In genomic region chr19:47134533-47134932, GRCh38 we compare ENCODE assay signal across 12 cellular contexts. TPM values are rescaled to one million over a fixed set of nuclear protein-coding genes. Genes with fewer than 3 reads are reported as not detected.
DNase-seq lines count a peak whose midpoint lies in the region; ATAC-seq, FAIRE-seq and TF ChIP-seq lines count a peak whose summit lies in the region.
"Had no signal": no experiment of that assay in that cellular context is flagged by ENCODE, and none has a peak within 500 bp of the region (broad histone marks: within the 10 kb centered on the region; RNA-seq: fewer than 3 reads in every experiment).

No MANE protein-coding gene starts in this region.

- no peak overlapping the region for H2BK20ac ChIP-seq in H9 (ENCODE audit: low read depth, low read length, poor library complexity, severe bottlenecking)

- H3K9me3 ChIP-seq in BLaER1 = no peaks in the 10 kb centered on the region
- no peaks in the 10 kb centered on the region for H3K9me3 ChIP-seq in H9 (ENCODE audit: control insufficient read depth, low read depth, low read length)
- H3K9me3 ChIP-seq in keratinocyte (ENCODE audit: control insufficient read depth, low read depth, low read length) = no peaks in the 10 kb centered on the region
- H3K9me3 ChIP-seq in smooth muscle cell (replicated peaks; ENCODE audit: low read depth) = no peaks in the 10 kb centered on the region

- H3K4me1 Mint-ChIP-seq in H9 = peaks cover 27 to 39% of the 10 kb centered on the region in 2 experiments
- peaks cover 28% of the 10 kb centered on the region for H3K4me1 Mint-ChIP-seq in activated T-helper 17 cell treated with anti-CD3 and anti-CD28 coated beads, Interleukin-2, amount 50 U/mL, for 72 hours

- no peak overlapping the region for H3K56ac ChIP-seq in H9 (ENCODE audit: insufficient read length, low read depth, low read length)

- H3K27me3 ChIP-seq in BLaER1 (no peaks in the 10 kb centered on the region), H9 (ENCODE audit: insufficient read depth, low read length) (no peaks in the 10 kb centered on the region), keratinocyte (ENCODE audit: control insufficient read depth, extremely low read depth, insufficient read depth, low read length) (no peaks in the 10 kb centered on the region), smooth muscle cell (ENCODE audit: low read depth) (no peaks in the 10 kb centered on the region)

- H4K20me1 ChIP-seq in BLaER1 = peaks cover 85% of the 10 kb centered on the region
- H4K20me1 ChIP-seq in H9 (ENCODE audit: control insufficient read depth, insufficient read depth, insufficient read length) = peaks cover 2% of the 10 kb centered on the region
- H4K20me1 ChIP-seq in keratinocyte (ENCODE audit: control insufficient read depth, extremely low read depth, insufficient read depth, low read length) = peaks cover 9% of the 10 kb centered on the region
- H4K20me1 ChIP-seq in smooth muscle cell (ENCODE audit: low read depth) = peaks cover 76% of the 10 kb centered on the region

- no peak overlapping the region for H3K23ac ChIP-seq in H9 (ENCODE audit: insufficient read length, low read depth, low read length)

- H4K8ac ChIP-seq in H9 (replicated peaks; ENCODE audit: insufficient read length, low read depth, low read length) = no peak overlapping the region

- DNase-seq in H9 = no peak
- DNase-seq in keratinocyte (ENCODE audit: low read depth, low spot score) = no peak
- no peak for DNase-seq in NOMO-1 (lab: John Stamatoyannopoulos, UW; ENCODE audit: unreplicated experiment in 2 of 2)
- no peak for DNase-seq in anterior cingulate cortex (lab: John Stamatoyannopoulos, UW)
- DNase-seq in smooth muscle cell (lab: John Stamatoyannopoulos, UW; ENCODE audit: unreplicated experiment) = no peak
- DNase-seq: naive B cell; NCI-H1930; NK-92 treated with Interleukin-12 subunit alpha and Interleukin-12 subunit beta, amount 100 ng/mL, for 24 hours had no signal

- H2AK5ac ChIP-seq in H9 (ENCODE audit: insufficient read length, low read length) = no peak overlapping the region

- no peak overlapping the region for H2BK15ac ChIP-seq in H9 (ENCODE audit: low read depth, low read length)

- H3K36me3 Mint-ChIP-seq in H9 (ENCODE audit: insufficient read depth in 1 of 3, low read depth in 3 of 3) = peaks cover 44 to 72% (median 51%) of the 10 kb centered on the region in 3 experiments
- peaks cover 91% of the 10 kb centered on the region for H3K36me3 Mint-ChIP-seq in activated T-helper 17 cell treated with anti-CD3 and anti-CD28 coated beads, Interleukin-2, amount 50 U/mL, for 72 hours (ENCODE audit: low read depth)

- peaks cover 4% of the 10 kb centered on the region for H3K79me1 ChIP-seq in H9 (ENCODE audit: insufficient read depth, low read depth, low read length, poor library complexity, severe bottlenecking)

- no peak overlapping the region for H3K14ac ChIP-seq in H9 (ENCODE audit: insufficient read depth, low read length)

- peak overlapping the region; percentile 50 to 99 for H3K4me3 Mint-ChIP-seq in H9
- peak overlapping the region; percentile 98 for H3K4me3 Mint-ChIP-seq in activated T-helper 17 cell treated with anti-CD3 and anti-CD28 coated beads, Interleukin-2, amount 50 U/mL, for 72 hours

- H3K23me2 ChIP-seq in H9 (ENCODE audit: insufficient read length, low read depth, low read length, poor library complexity, severe bottlenecking) = no peaks in the 10 kb centered on the region

- H3K4me2 ChIP-seq in BLaER1 (peak overlapping the region; percentile 34), H9 (ENCODE audit: insufficient read depth, insufficient read length, low read length) (no peak overlapping the region), keratinocyte (ENCODE audit: control insufficient read depth, extremely low read depth, insufficient read depth, low read depth, low read length) (peak overlapping the region; percentile 3), smooth muscle cell (no peak overlapping the region)

- no peaks in the 10 kb centered on the region for H3F3A ChIP-seq in smooth muscle cell (ENCODE audit: low read depth)

- no peak for ATAC-seq in activated T-helper 17 cell treated with anti-CD3 and anti-CD28 coated beads, Interleukin-2, amount 50 U/mL, for 72 hours (replicated peaks)
- no peak for ATAC-seq in HG02588 (IDR thresholded peaks at IDR 0.05; ENCODE audit: unreplicated experiment)
- ATAC-seq: esophagus mucosa had no signal

- H3K9ac ChIP-seq in BLaER1 = peak overlapping the region; percentile 48
- no peak overlapping the region for H3K9ac ChIP-seq in H9 (ENCODE audit: extremely low read depth, insufficient read length, low read length)
- H3K9ac ChIP-seq in keratinocyte (ENCODE audit: control insufficient read depth, extremely low read depth, insufficient read depth, low read length) = no peak overlapping the region
- no peak overlapping the region for H3K9ac ChIP-seq in smooth muscle cell (ENCODE audit: low read depth)

- no peak overlapping the region for H3T11ph ChIP-seq in H9 (ENCODE audit: low read length)

- no peak overlapping the region for H3K4ac ChIP-seq in H9 (ENCODE audit: low read depth, low read length)

- WGBS in H9 (ENCODE audit: extremely low coverage, insufficient read length, low lambda C conversion rate) = no CpG with 5 or more reads among the region's 2 CpGs
- 54% methylated on average over 2 of the region's 2 CpGs for WGBS in smooth muscle cell (ENCODE audit: low lambda C conversion rate)

- no peak overlapping the region for H2BK12ac ChIP-seq in H9 (ENCODE audit: insufficient read length, low read depth, low read length)

- H3K36me3 ChIP-seq in BLaER1 = peaks cover 72% of the 10 kb centered on the region
- H3K36me3 ChIP-seq in keratinocyte (ENCODE audit: control insufficient read depth in 2 of 2, extremely low read depth in 1 of 2, insufficient read depth in 2 of 2, low read length in 2 of 2) = peaks cover 0 to 2% of the 10 kb centered on the region in 2 experiments
- no peaks in the 10 kb centered on the region for H3K36me3 ChIP-seq in smooth muscle cell (ENCODE audit: low read depth)

- dilution Hi-C loops in keratinocyte (cut with MboI; ENCODE audit: extremely low pct_ligation_motif_present, low sequenced_read_pairs) = no loop called here

- no peak overlapping the region for H3K18ac ChIP-seq in H9 (ENCODE audit: insufficient read length, low read depth, low read length)

- H3K27ac ChIP-seq in BLaER1 (no peak overlapping the region), H9 (ENCODE audit: insufficient read length, low read depth, low read length) (no peak overlapping the region), keratinocyte (ENCODE audit: control insufficient read depth, insufficient read depth, low read length) (no peak overlapping the region), smooth muscle cell (ENCODE audit: low read depth) (no peak overlapping the region)

- no peak for TF ChIP-seq CTCF in H9 (conservative IDR thresholded peaks at IDR 0.05)
- TF ChIP-seq CTCF in keratinocyte (optimal IDR thresholded peaks at IDR 0.05 in 1 of 3, IDR thresholded peaks at IDR 0.05 in 1 of 3, conservative IDR thresholded peaks at IDR 0.05 in 1 of 3; ENCODE audit: extremely low read depth in 1 of 3, insufficient read depth in 2 of 3, low read length in 3 of 3) = no peak
- TF ChIP-seq CTCF in smooth muscle cell (IDR thresholded peaks at IDR 0.05; ENCODE audit: borderline replicate concordance, insufficient read depth, poor library complexity, severe bottlenecking) = no peak

- H2BK5ac ChIP-seq in H9 (ENCODE audit: insufficient read length, low read length) = no peak overlapping the region

- H3K9me1 ChIP-seq in keratinocyte (ENCODE audit: control insufficient read depth, extremely low read depth, insufficient read depth, low read length) = no peaks in the 10 kb centered on the region

- no peak overlapping the region for H2BK120ac ChIP-seq in H9 (ENCODE audit: low read depth, low read length, poor library complexity, severe bottlenecking)

- H2AFZ ChIP-seq in H9 (ENCODE audit: low read length) (no peak overlapping the region), keratinocyte (ENCODE audit: control insufficient read depth, low read length) (no peak overlapping the region), smooth muscle cell (ENCODE audit: low read depth) (no peak overlapping the region)

- no peaks in the 10 kb centered on the region for H3K27me3 Mint-ChIP-seq in H9 (ENCODE audit: low read depth)
- H3K27me3 Mint-ChIP-seq in activated T-helper 17 cell treated with anti-CD3 and anti-CD28 coated beads, Interleukin-2, amount 50 U/mL, for 72 hours = no peaks in the 10 kb centered on the region
- H3K27me3 Mint-ChIP-seq: naive B cell had no signal

- peaks cover 3 to 8% of the 10 kb centered on the region in 2 experiments; a peak in 3 of 5 replicates for H3K9me3 Mint-ChIP-seq in H9
- peaks cover 4% of the 10 kb centered on the region for H3K9me3 Mint-ChIP-seq in activated T-helper 17 cell treated with anti-CD3 and anti-CD28 coated beads, Interleukin-2, amount 50 U/mL, for 72 hours

- H3K4me1 ChIP-seq in BLaER1 = peaks cover 40% of the 10 kb centered on the region
- H3K4me1 ChIP-seq in H9 (ENCODE audit: insufficient read depth, low read length) = peaks cover 2% of the 10 kb centered on the region; the same call in 1 of the 2 replicates
- peaks cover 6% of the 10 kb centered on the region for H3K4me1 ChIP-seq in keratinocyte (ENCODE audit: control insufficient read depth, extremely low read depth, insufficient read depth, low read length)
- H3K4me1 ChIP-seq in smooth muscle cell (ENCODE audit: low read depth) = peaks cover 5% of the 10 kb centered on the region

- H3K79me2 ChIP-seq in H9 (ENCODE audit: insufficient read depth, low read length) (peaks cover 70% of the 10 kb centered on the region; the same call in 1 of the 2 replicates), keratinocyte (ENCODE audit: control insufficient read depth, insufficient read depth, low read length) (peaks cover 86% of the 10 kb centered on the region), smooth muscle cell (ENCODE audit: low read depth) (peaks cover 87% of the 10 kb centered on the region)

- H4K91ac ChIP-seq in H9 (ENCODE audit: insufficient read length, low read depth, low read length) = no peak overlapping the region

- FAIRE-seq in keratinocyte (lab: Jason Lieb, UNC) = no peak

- H3K4me3 ChIP-seq in BLaER1 = no peak overlapping the region
- no peak overlapping the region for H3K4me3 ChIP-seq in keratinocyte (ENCODE audit: control insufficient read depth in 2 of 3, extremely low read depth in 1 of 3, insufficient read depth in 2 of 3, low read depth in 1 of 3, low read length in 3 of 3)
- H3K4me3 ChIP-seq in smooth muscle cell = no peak overlapping the region

- H4K5ac ChIP-seq in H9 (ENCODE audit: insufficient read length, low read depth, low read length) = no peak overlapping the region

- peak overlapping the region; percentile 61 to 82 (median 80); a peak in 6 of 7 replicates for H3K27ac Mint-ChIP-seq in H9
- H3K27ac Mint-ChIP-seq in activated T-helper 17 cell treated with anti-CD3 and anti-CD28 coated beads, Interleukin-2, amount 50 U/mL, for 72 hours = peak overlapping the region; percentile 32

RNA-seq across cellular contexts. Expression of gene SAE1, which starts 3.9 kb away (rescaled TPM):
- total RNA-seq in H9 (2021) (232 and 234 TPM in 2 replicates), smooth muscle cell (65.9 and 67.4 TPM in 2 replicates)
- 100 to 1,000 TPM; 151 to 184 TPM for total RNA-seq in activated T-helper 17 cell treated with anti-CD3 and anti-CD28 coated beads, Interleukin-2, amount 50 U/mL, for 72 hours
- polyA plus RNA-seq in keratinocyte (58.7 to 107 TPM (median 102 TPM) in 3 replicates), smooth muscle cell (70.8 and 89.4 TPM in 2 replicates)
- 22.6 TPM for polyA plus RNA-seq in keratinocyte (2011; ENCODE audit: low read depth)
- polyA plus RNA-seq in keratinocyte (2011; cell fraction: cytosol; rRNA removed) = 78.1 and 80.2 TPM in 2 replicates
- polyA plus RNA-seq in keratinocyte (2011; cell fraction: nucleus; rRNA removed) = 51.1 and 61.4 TPM in 2 replicates
- 47.7 and 86.4 TPM in 2 replicates for polyA plus RNA-seq in keratinocyte (2012; ENCODE audit: low replicate concordance)
- 41.4 to 55.0 TPM (median 42.4 TPM) in 3 replicates for polyA minus RNA-seq in keratinocyte
- 32.4 TPM for polyA minus RNA-seq in keratinocyte (2011; cell fraction: cytosol; rRNA and poly(A)+ RNA removed)
- polyA minus RNA-seq in keratinocyte (2011; cell fraction: nucleus; rRNA and poly(A)+ RNA removed) = 11.6 and 20.2 TPM in 2 replicates

RNA-seq across cellular contexts. Expression of gene ZC3H4, which starts 21.0 kb away (rescaled TPM):
- total RNA-seq in H9 (2021) = 105 and 109 TPM in 2 replicates
- 100 to 1,000 TPM; 117 to 166 TPM for total RNA-seq in activated T-helper 17 cell treated with anti-CD3 and anti-CD28 coated beads, Interleukin-2, amount 50 U/mL, for 72 hours
- 2.9 to 12.6 TPM (median 5.6 TPM) in 3 replicates for polyA plus RNA-seq in keratinocyte
- polyA plus RNA-seq in keratinocyte (2011; ENCODE audit: low read depth) = 14.6 TPM
- 5.8 and 6.6 TPM in 2 replicates for polyA plus RNA-seq in keratinocyte (2011; cell fraction: cytosol; rRNA removed)
- 21.0 and 21.7 TPM in 2 replicates for polyA plus RNA-seq in keratinocyte (2011; cell fraction: nucleus; rRNA removed)
- 11.7 and 33.6 TPM in 2 replicates for polyA plus RNA-seq in keratinocyte (2012; ENCODE audit: low replicate concordance)
- 4.5 to 37.4 TPM (median 8.4 TPM) in 3 replicates for polyA minus RNA-seq in keratinocyte
- 13.8 TPM for polyA minus RNA-seq in keratinocyte (2011; cell fraction: cytosol; rRNA and poly(A)+ RNA removed)
- polyA minus RNA-seq in keratinocyte (2011; cell fraction: nucleus; rRNA and poly(A)+ RNA removed) = 13.6 and 27.9 TPM in 2 replicates
- total RNA-seq in smooth muscle cell = 6.6 and 9.3 TPM in 2 replicates
- 1.9 and 3.5 TPM in 2 replicates for polyA plus RNA-seq in smooth muscle cell

Comparison
In these comparisons a context has a peak if more than half of its experiments do, and no peak if none do; other contexts are left out.
1. H3K4me2 ChIP-seq: peak in BLaER1 (single experiment) and keratinocyte (single experiment); none in H9 (single experiment) and smooth muscle cell (single experiment).
2. RNA of gene ZC3H4, which starts 21.0 kb away (total RNA-seq): 117 to 166 TPM in activated T-helper 17 cell treated with anti-CD3 and anti-CD28 coated beads, Interleukin-2, amount 50 U/mL, for 72 hours and 105 to 109 TPM in H9; 6.6 to 9.3 TPM in smooth muscle cell; every median in the first group is over 10 times any median in the second.